ENCODE assay signal across 8 cellular contexts in genomic region chr12:110600254-110600653, GRCh38. TPM values are rescaled to one million over a fixed set of nuclear protein-coding genes. Genes with fewer than 3 reads are reported as not detected.
DNase-seq lines count a peak whose midpoint lies in the region; ATAC-seq and TF ChIP-seq lines count a peak whose summit lies in the region.

No MANE protein-coding gene starts in this region.

- intact Hi-C loops in Right ventricle myocardium superior (cut with DNase I), result loop anchor here (5.0 to 10.0 kb wide), 2 partner anchors 88 to 225 kb away; no protein-coding TSS in a partner anchor

- H3K4me1 ChIP-seq in right atrium auricular region, result no peaks in the 10 kb centered on the region

- H3K9me3 Mint-ChIP-seq in naive thymus-derived CD8-positive, alpha-beta T cell, result no peaks in the 10 kb centered on the region

- POLR2A ChIA-PET in naive thymus-derived CD8-positive, alpha-beta T cell (lab: Charles Lee), result interaction anchor here (0.6 to 3.3 kb wide), 12 partner anchors 14 to 150 kb away, joined by 3 to 41 read pairs (median 4); partner anchors contain the start of genes ARPC3, FAM216A and GPN3

- no peaks in the 10 kb centered on the region for H3K27me3 ChIP-seq in right atrium auricular region

- no peak overlapping the region for H3K4me3 Mint-ChIP-seq in naive thymus-derived CD8-positive, alpha-beta T cell

- peak overlapping the region in 6 of 10 donors; percentile 15 to 85 (median 35) for H3K27ac Mint-ChIP-seq in naive thymus-derived CD8-positive, alpha-beta T cell

- DNase-seq in Right ventricle myocardium superior, result no peak
- no peak for DNase-seq in right atrium auricular region (ENCODE audit: low spot score)
- peak; percentile 20 for DNase-seq in NCI-H774 (lab: John Stamatoyannopoulos, UW)
- DNase-seq in dermis microvascular lymphatic vessel endothelial cell (ENCODE audit: low read depth in 2 of 2), result peak; percentile 57 to 61
- DNase-seq in naive thymus-derived CD8-positive, alpha-beta T cell, result peak in 3 of 10 donors; percentile 57 to 61 (median 60)
- no peak for DNase-seq in activated CD4-positive, CD25-positive, alpha-beta regulatory T cell treated with anti-CD3 and anti-CD28 coated beads, Interleukin-2, amount 50 U/mL, for 72 hours
- DNase-seq in ecto neural progenitor cell (ENCODE audit: low spot score), result no peak
- DNase-seq in stimulated activated CD4-positive, alpha-beta T cell treated with anti-CD3 and anti-CD28 coated beads, Interleukin-2, amount 100 ng/mL, for 48 hours, result no peak

- TF ChIP-seq CTCF in right atrium auricular region (IDR thresholded peaks at IDR 0.05), result peak in 1 of 2 donors; percentile 54

- peaks cover 4 to 32% (median 10%) of the 10 kb centered on the region in 4 donors for H3K4me1 Mint-ChIP-seq in naive thymus-derived CD8-positive, alpha-beta T cell

- no peaks in the 10 kb centered on the region for H3K27me3 Mint-ChIP-seq in naive thymus-derived CD8-positive, alpha-beta T cell

- H3K9me3 ChIP-seq in right atrium auricular region, result no peaks in the 10 kb centered on the region

- peak; percentile 50 for ATAC-seq in Right ventricle myocardium superior (ENCODE audit: poor library complexity)
- ATAC-seq in naive thymus-derived CD8-positive, alpha-beta T cell, result peak; percentile 48 to 58

- no peaks in the 10 kb centered on the region for H3K36me3 Mint-ChIP-seq in naive thymus-derived CD8-positive, alpha-beta T cell

- no peaks in the 10 kb centered on the region for H3K36me3 ChIP-seq in right atrium auricular region

- no peak overlapping the region for H3K27ac ChIP-seq in right atrium auricular region

- H3K4me3 ChIP-seq in right atrium auricular region, result no peak overlapping the region

RNA-seq across cellular contexts. Expression of gene TCTN1, which starts 13.7 kb away (rescaled TPM):
- total RNA-seq in Right ventricle myocardium superior (21.1 TPM), right atrium auricular region (10 to 100 TPM; 23.7 to 29.0 TPM), dermis microvascular lymphatic vessel endothelial cell (7.6 and 11.0 TPM in 2 replicates)
- 10 to 100 TPM; 13.4 to 16.2 TPM for total RNA-seq in naive thymus-derived CD8-positive, alpha-beta T cell
- 10 to 100 TPM in 2 of 3 donors, 1 to 10 TPM in 1; 8.7 to 16.4 (median 13.6) TPM for polyA plus RNA-seq in naive thymus-derived CD8-positive, alpha-beta T cell

RNA-seq across cellular contexts. Expression of gene PPTC7, which starts 17.1 kb away (rescaled TPM):
- total RNA-seq in Right ventricle myocardium superior, result 98.3 TPM
- total RNA-seq in right atrium auricular region, result 10 to 100 TPM; 32.1 to 53.6 TPM
- 6.0 and 9.5 TPM in 2 replicates for total RNA-seq in dermis microvascular lymphatic vessel endothelial cell
- 10 to 100 TPM; 34.4 to 34.8 TPM for total RNA-seq in naive thymus-derived CD8-positive, alpha-beta T cell
- polyA plus RNA-seq in naive thymus-derived CD8-positive, alpha-beta T cell, result 10 to 100 TPM in 1 of 3 donors, 1 to 10 TPM in 2; 7.6 to 10.2 (median 9.6) TPM

Comparison
In these comparisons a context has a peak if more than half of its experiments do, and no peak if none do; other contexts are left out.
1. DNase-seq: peak in NCI-H774 (single experiment) and dermis microvascular lymphatic vessel endothelial cell (2 of 2); none in Right ventricle myocardium superior (single experiment), right atrium auricular region (single experiment), activated CD4-positive, CD25-positive, alpha-beta regulatory T cell treated with anti-CD3 and anti-CD28 coated beads, Interleukin-2, amount 50 U/mL, for 72 hours (single experiment), ecto neural progenitor cell (single experiment) and stimulated activated CD4-positive, alpha-beta T cell treated with anti-CD3 and anti-CD28 coated beads, Interleukin-2, amount 100 ng/mL, for 48 hours (0 of 2).